In genomic region chr12:106229036-106229591, GRCh38 we compare ENCODE assay signal across 20 cellular contexts.
"Had no signal": no experiment of that assay in that cellular context is flagged by ENCODE, and none has a peak within 500 bp of the region (broad histone marks: within the 10 kb centered on the region; RNA-seq: fewer than 3 reads in every experiment).

No MANE protein-coding gene starts in this region.

- H3K36me3 Mint-ChIP-seq: immature natural killer cell; natural killer cell; stimulated activated naive B cell treated with anti-CD40 and anti-IgM and Interleukin-4, amounts not matched to agents 10 μg/mL and 1 μg/mL and 100 μg/mL, for 72 hours had no signal

- ATAC-seq: foreskin keratinocyte; left cardiac atrium; left ventricle myocardium superior; natural killer cell; sciatic nerve; stimulated activated naive B cell treated with anti-CD40 and anti-IgM and Interleukin-4, amounts not matched to agents 10 μg/mL and 1 μg/mL and 100 μg/mL, for 72 hours; stimulated activated naive CD8-positive, alpha-beta T cell treated with anti-CD3 and anti-CD28 coated beads, Interleukin-15, amount 100 ng/mL, for 72 hours; upper lobe of right lung had no signal

- DNase-seq: cerebellar nuclear complex; dermis blood vessel endothelial cell; erythroblast; foreskin keratinocyte; immature natural killer cell; kidney; left cardiac atrium; left ventricle myocardium superior; mammary epithelial cell; natural killer cell; stimulated activated CD4-positive, alpha-beta T cell treated with anti-CD3 and anti-CD28 coated beads, Interleukin-2, amount 100 ng/mL, for 24 hours; stimulated activated CD4-positive, alpha-beta T cell treated with anti-CD3 and anti-CD28 coated beads, Interleukin-4, amount 100 ng/mL, for 4 hours; stimulated activated naive B cell treated with anti-CD40 and anti-IgM and Interleukin-4, amounts not matched to agents 10 μg/mL and 1 μg/mL and 100 μg/mL, for 72 hours; stimulated activated naive CD8-positive, alpha-beta T cell treated with anti-CD3 and anti-CD28 coated beads, Interleukin-15, amount 100 ng/mL, for 72 hours; testis; upper lobe of right lung had no signal

- H3K27me3 ChIP-seq: foreskin keratinocyte, testis, tibial nerve, upper lobe of right lung had no signal

- H3K4me3 ChIP-seq: prostate gland, testis, tibial nerve, upper lobe of right lung had no signal

- H3K9me3 ChIP-seq: prostate gland, testis, tibial nerve, upper lobe of right lung had no signal

- H3K4me1 ChIP-seq: parathyroid adenoma, prostate gland had no signal

- H3K27ac Mint-ChIP-seq: immature natural killer cell; natural killer cell; stimulated activated naive B cell treated with anti-CD40 and anti-IgM and Interleukin-4, amounts not matched to agents 10 μg/mL and 1 μg/mL and 100 μg/mL, for 72 hours had no signal

- H3K27ac ChIP-seq: foreskin keratinocyte, parathyroid adenoma, prostate gland, testis, tibial nerve, upper lobe of right lung had no signal

- H3K4me3 Mint-ChIP-seq: immature natural killer cell; natural killer cell; stimulated activated naive B cell treated with anti-CD40 and anti-IgM and Interleukin-4, amounts not matched to agents 10 μg/mL and 1 μg/mL and 100 μg/mL, for 72 hours; stimulated activated naive CD8-positive, alpha-beta T cell treated with anti-CD3 and anti-CD28 coated beads, Interleukin-15, amount 100 ng/mL, for 72 hours had no signal

- H3K4me1 Mint-ChIP-seq: immature natural killer cell had no signal

- H3K9me3 Mint-ChIP-seq: immature natural killer cell; natural killer cell; stimulated activated naive CD8-positive, alpha-beta T cell treated with anti-CD3 and anti-CD28 coated beads, Interleukin-15, amount 100 ng/mL, for 72 hours had no signal

- H3K36me3 ChIP-seq: prostate gland, upper lobe of right lung had no signal

- H3K27me3 Mint-ChIP-seq: stimulated activated naive CD8-positive, alpha-beta T cell treated with anti-CD3 and anti-CD28 coated beads, Interleukin-15, amount 100 ng/mL, for 72 hours had no signal
